Comparison of ENCODE assay signal across 24 cellular contexts in the genomic region with DNA sequence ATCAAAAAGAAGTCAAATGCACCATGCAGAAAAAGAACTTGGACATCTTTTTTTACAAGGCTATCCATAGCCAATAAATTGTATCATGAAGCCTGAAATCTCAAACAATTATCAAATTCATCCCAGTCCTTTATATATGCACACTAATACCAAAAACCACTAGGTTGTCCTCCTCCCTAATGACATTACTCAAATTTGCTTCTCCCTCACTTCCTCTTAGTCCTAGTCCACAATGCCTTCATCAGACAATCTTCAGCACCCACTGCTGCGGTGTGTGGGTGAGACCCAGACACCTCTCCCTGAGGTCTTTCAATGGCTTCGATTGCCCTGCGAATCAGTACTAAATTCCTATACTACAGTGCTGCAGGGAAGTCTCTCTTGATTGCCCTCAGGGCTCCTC.
"Had no signal": no experiment of that assay in that cellular context is flagged by ENCODE, and none has a peak within 500 bp of the region (broad histone marks: within the 10 kb centered on the region; RNA-seq: fewer than 3 reads in every experiment).

No MANE protein-coding gene starts in this region.

- FAIRE-seq: astrocyte, endothelial cell of umbilical vein, frontal cortex had no signal

- H3K27me3 ChIP-seq: colonic mucosa, dorsolateral prefrontal cortex, esophagus muscularis mucosa, hepatocyte, tibial artery had no signal

- H3K27ac ChIP-seq: colonic mucosa, dorsolateral prefrontal cortex, esophagus muscularis mucosa, hepatocyte, left ventricle myocardium inferior, parathyroid adenoma, tibial artery, WERI-Rb-1 had no signal

- H3K9ac ChIP-seq: parathyroid adenoma had no signal

- H3K4me1 ChIP-seq: colonic mucosa, parathyroid adenoma had no signal

- DNase-seq: activated CD4-positive, alpha-beta T cell treated with anti-CD3 and anti-CD28 coated beads for 1 hour; activated naive CD4-positive, alpha-beta T cell; activated naive CD8-positive, alpha-beta T cell treated with anti-CD3 and anti-CD28 coated beads for 36 hours; activated T-cell treated with anti-CD3 and anti-CD28 coated beads, Interleukin-2, amount 50 U/mL, for 24 hours; central memory CD4-positive, alpha-beta T cell; colonic mucosa; dorsolateral prefrontal cortex; effector memory CD8-positive, alpha-beta T cell; glutamatergic neuron; left ventricle myocardium inferior; midbrain; nephron progenitor cell; nucleus accumbens; stimulated activated CD4-positive, alpha-beta T cell treated with anti-CD3 and anti-CD28 coated beads, Interleukin-4, amount 100 ng/mL, for 24 hours; stimulated activated naive CD4-positive, alpha-beta T cell treated with Interleukin-2 at 50 U/mL for 16 hours; tibial artery; WERI-Rb-1 had no signal

- H3K4me3 ChIP-seq: colonic mucosa, dorsolateral prefrontal cortex, esophagus muscularis mucosa, hepatocyte, left ventricle myocardium inferior, tibial artery had no signal

- H2AFZ ChIP-seq: hepatocyte, parathyroid adenoma had no signal

- H3K4me2 ChIP-seq: hepatocyte had no signal

- H3K9me3 ChIP-seq: colonic mucosa, esophagus muscularis mucosa, left ventricle myocardium inferior, tibial artery had no signal

- H3K36me3 ChIP-seq: colonic mucosa had no signal

- ATAC-seq: effector memory CD8-positive, alpha-beta T cell; right cardiac atrium had no signal
